2 cellular contexts compared by ENCODE assay signal in the genomic region with DNA sequence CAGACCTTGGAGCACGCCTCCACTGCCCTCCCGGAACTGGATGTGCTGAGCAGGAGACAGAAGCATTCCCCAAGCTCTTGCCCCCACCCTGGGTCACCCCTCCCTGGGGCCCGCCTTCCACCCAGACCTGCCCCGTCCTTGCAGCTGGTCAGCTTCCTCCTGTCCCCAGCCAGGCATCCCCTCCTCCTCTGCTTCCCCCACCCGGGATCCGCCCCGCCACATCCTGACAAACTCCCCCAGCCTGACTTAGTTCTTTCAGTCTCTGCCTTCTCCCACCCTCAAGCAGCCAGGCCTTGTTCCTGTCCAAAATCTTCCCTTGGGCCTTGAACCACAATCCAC.
TF ChIP-seq lines count a peak whose summit lies in the region.

No MANE protein-coding gene starts in this region.

TF ChIP-seq in A549, 52 proteins besides CTCF, POLR2A, EP300 and RAD21:
- TF ChIP-seq CHD4 (IDR thresholded peaks at IDR 0.05; ENCODE audit: borderline replicate concordance) (no peak), CHD2 (IDR thresholded peaks at IDR 0.05; ENCODE audit: low read length, partially characterized antibody) (no peak), KDM5A (IDR thresholded peaks at IDR 0.05) (no peak), RARB (CRISPR knock-in tag; IDR thresholded peaks at IDR 0.05) (no peak), SREBF2 (IDR thresholded peaks at IDR 0.05) (no peak), EHF (CRISPR knock-in tag; IDR thresholded peaks at IDR 0.05) (no peak), HDAC2 (IDR thresholded peaks at IDR 0.05) (no peak)
- TF ChIP-seq, protein P1, sequence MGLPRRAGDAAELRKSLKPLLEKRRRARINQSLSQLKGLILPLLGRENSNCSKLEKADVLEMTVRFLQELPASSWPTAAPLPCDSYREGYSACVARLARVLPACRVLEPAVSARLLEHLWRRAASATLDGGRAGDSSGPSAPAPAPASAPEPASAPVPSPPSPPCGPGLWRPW (IDR thresholded peaks at IDR 0.05), result no peak
- TF ChIP-seq, protein P2, sequence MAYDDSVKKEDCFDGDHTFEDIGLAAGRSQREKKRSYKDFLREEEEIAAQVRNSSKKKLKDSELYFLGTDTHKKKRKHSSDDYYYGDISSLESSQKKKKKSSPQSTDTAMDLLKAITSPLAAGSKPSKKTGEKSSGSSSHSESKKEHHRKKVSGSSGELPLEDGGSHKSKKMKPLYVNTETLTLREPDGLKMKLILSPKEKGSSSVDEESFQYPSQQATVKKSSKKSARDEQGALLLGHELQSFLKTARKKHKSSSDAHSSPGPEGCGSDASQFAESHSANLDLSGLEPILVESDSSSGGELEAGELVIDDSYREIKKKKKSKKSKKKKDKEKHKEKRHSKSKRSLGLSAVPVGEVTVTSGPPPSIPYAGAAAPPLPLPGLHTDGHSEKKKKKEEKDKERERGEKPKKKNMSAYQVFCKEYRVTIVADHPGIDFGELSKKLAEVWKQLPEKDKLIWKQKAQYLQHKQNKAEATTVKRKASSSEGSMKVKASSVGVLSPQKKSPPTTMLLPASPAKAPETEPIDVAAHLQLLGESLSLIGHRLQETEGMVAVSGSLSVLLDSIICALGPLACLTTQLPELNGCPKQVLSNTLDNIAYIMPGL (CRISPR knock-in tag; IDR thresholded peaks at IDR 0.05; ENCODE audit: borderline replicate concordance), result no peak

TF ChIP-seq in HepG2, 621 proteins besides CTCF, POLR2A, EP300 and RAD21 (continues in another document):
- TF ChIP-seq, protein P3, sequence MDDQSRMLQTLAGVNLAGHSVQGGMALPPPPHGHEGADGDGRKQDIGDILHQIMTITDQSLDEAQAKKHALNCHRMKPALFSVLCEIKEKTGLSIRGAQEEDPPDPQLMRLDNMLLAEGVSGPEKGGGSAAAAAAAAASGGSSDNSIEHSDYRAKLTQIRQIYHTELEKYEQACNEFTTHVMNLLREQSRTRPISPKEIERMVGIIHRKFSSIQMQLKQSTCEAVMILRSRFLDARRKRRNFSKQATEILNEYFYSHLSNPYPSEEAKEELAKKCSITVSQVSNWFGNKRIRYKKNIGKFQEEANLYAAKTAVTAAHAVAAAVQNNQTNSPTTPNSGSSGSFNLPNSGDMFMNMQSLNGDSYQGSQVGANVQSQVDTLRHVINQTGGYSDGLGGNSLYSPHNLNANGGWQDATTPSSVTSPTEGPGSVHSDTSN (CRISPR knock-in tag; IDR thresholded peaks at IDR 0.05; ENCODE audit: borderline replicate concordance), result no peak
- TF ChIP-seq, protein P4, sequence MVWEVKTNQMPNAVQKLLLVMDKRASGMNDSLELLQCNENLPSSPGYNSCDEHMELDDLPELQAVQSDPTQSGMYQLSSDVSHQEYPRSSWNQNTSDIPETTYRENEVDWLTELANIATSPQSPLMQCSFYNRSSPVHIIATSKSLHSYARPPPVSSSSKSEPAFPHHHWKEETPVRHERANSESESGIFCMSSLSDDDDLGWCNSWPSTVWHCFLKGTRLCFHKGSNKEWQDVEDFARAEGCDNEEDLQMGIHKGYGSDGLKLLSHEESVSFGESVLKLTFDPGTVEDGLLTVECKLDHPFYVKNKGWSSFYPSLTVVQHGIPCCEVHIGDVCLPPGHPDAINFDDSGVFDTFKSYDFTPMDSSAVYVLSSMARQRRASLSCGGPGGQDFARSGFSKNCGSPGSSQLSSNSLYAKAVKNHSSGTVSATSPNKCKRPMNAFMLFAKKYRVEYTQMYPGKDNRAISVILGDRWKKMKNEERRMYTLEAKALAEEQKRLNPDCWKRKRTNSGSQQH (CRISPR knock-in tag; IDR thresholded peaks at IDR 0.05; ENCODE audit: low read depth), result no peak
- TF ChIP-seq ZMAT3 (CRISPR knock-in tag; conservative IDR thresholded peaks at IDR 0.05) (no peak), ZNF746 (CRISPR knock-in tag; IDR thresholded peaks at IDR 0.05) (0 out of 2 replicates have a peak, but pooled peaks have one; percentile 39), KDM5B (CRISPR knock-in tag; IDR thresholded peaks at IDR 0.05; ENCODE audit: borderline replicate concordance) (peak; percentile 39; the same call in 1 of the 2 replicates), GABPA (IDR thresholded peaks at IDR 0.05; ENCODE audit: low read depth, low read length) (no peak), GABPA (CRISPR knock-in tag; IDR thresholded peaks at IDR 0.05; ENCODE audit: low read depth) (peak; percentile 35; the same call in 1 of the 2 replicates), SAP130 (CRISPR knock-in tag; IDR thresholded peaks at IDR 0.05; ENCODE audit: low read depth) (peak; percentile 80; the same call in 1 of the 2 replicates), KLF6 (CRISPR knock-in tag; IDR thresholded peaks at IDR 0.05) (no peak), PHF21A (CRISPR knock-in tag; IDR thresholded peaks at IDR 0.05) (peak; percentile 21; the same call in 1 of the 2 replicates), SYNCRIP (IDR thresholded peaks at IDR 0.05; ENCODE audit: insufficient read depth, low read depth, low read length) (no peak), NFRKB (IDR thresholded peaks at IDR 0.05) (no peak), ADNP (CRISPR knock-in tag; IDR thresholded peaks at IDR 0.05) (no peak), NFE2 (CRISPR knock-in tag; IDR thresholded peaks at IDR 0.05) (no peak), TMF1 (CRISPR knock-in tag; IDR thresholded peaks at IDR 0.05; ENCODE audit: low read depth) (no peak), ZNF331 (CRISPR knock-in tag; IDR thresholded peaks at IDR 0.05) (0 out of 2 replicates have a peak, but pooled peaks have one; percentile 26), POLR2AphosphoS5 (IDR thresholded peaks at IDR 0.05; ENCODE audit: low read depth, low read length) (0 out of 2 replicates have a peak, but pooled peaks have one; percentile 24), DMAP1 (CRISPR knock-in tag; IDR thresholded peaks at IDR 0.05) (no peak), TEAD3 (CRISPR knock-in tag; optimal IDR thresholded peaks at IDR 0.05; ENCODE audit: borderline replicate concordance) (peak; percentile 36), SMC3 (IDR thresholded peaks at IDR 0.05; ENCODE audit: low read length) (no peak), ZNF788 (CRISPR knock-in tag; IDR thresholded peaks at IDR 0.05; ENCODE audit: borderline replicate concordance) (0 out of 2 replicates have a peak, but pooled peaks have one; percentile 14), ZNF143 (CRISPR knock-in tag; IDR thresholded peaks at IDR 0.05) (no peak), ZNF496 (CRISPR knock-in tag; IDR thresholded peaks at IDR 0.05; ENCODE audit: insufficient replicate concordance) (no peak), SMAD9 (CRISPR knock-in tag; IDR thresholded peaks at IDR 0.05) (no peak), ZNF343 (CRISPR knock-in tag; IDR thresholded peaks at IDR 0.05) (no peak), RNF2 (conservative IDR thresholded peaks at IDR 0.05; ENCODE audit: low read depth) (no peak), KDM5A (IDR thresholded peaks at IDR 0.05; ENCODE audit: borderline replicate concordance, low read length) (no peak), KDM3A (CRISPR knock-in tag; IDR thresholded peaks at IDR 0.05; ENCODE audit: low read depth) (no peak), THYN1 (CRISPR knock-in tag; IDR thresholded peaks at IDR 0.05; ENCODE audit: borderline replicate concordance, low read depth) (no peak), RARA (CRISPR knock-in tag; IDR thresholded peaks at IDR 0.05) (peak; percentile 26; the same call in 1 of the 2 replicates), POLR2G (IDR thresholded peaks at IDR 0.05; ENCODE audit: low read depth, low read length) (no peak), TGIF2 (CRISPR knock-in tag; IDR thresholded peaks at IDR 0.05) (no peak), ZNF550 (CRISPR knock-in tag; IDR thresholded peaks at IDR 0.05; ENCODE audit: borderline replicate concordance) (no peak), ZSCAN20 (CRISPR knock-in tag; IDR thresholded peaks at IDR 0.05; ENCODE audit: borderline replicate concordance) (no peak), ZNF605 (CRISPR knock-in tag; IDR thresholded peaks at IDR 0.05) (no peak), FOXP1 (IDR thresholded peaks at IDR 0.05) (no peak), FOXP1 (CRISPR knock-in tag; IDR thresholded peaks at IDR 0.05) (no peak)
- TF ChIP-seq, protein P5, sequence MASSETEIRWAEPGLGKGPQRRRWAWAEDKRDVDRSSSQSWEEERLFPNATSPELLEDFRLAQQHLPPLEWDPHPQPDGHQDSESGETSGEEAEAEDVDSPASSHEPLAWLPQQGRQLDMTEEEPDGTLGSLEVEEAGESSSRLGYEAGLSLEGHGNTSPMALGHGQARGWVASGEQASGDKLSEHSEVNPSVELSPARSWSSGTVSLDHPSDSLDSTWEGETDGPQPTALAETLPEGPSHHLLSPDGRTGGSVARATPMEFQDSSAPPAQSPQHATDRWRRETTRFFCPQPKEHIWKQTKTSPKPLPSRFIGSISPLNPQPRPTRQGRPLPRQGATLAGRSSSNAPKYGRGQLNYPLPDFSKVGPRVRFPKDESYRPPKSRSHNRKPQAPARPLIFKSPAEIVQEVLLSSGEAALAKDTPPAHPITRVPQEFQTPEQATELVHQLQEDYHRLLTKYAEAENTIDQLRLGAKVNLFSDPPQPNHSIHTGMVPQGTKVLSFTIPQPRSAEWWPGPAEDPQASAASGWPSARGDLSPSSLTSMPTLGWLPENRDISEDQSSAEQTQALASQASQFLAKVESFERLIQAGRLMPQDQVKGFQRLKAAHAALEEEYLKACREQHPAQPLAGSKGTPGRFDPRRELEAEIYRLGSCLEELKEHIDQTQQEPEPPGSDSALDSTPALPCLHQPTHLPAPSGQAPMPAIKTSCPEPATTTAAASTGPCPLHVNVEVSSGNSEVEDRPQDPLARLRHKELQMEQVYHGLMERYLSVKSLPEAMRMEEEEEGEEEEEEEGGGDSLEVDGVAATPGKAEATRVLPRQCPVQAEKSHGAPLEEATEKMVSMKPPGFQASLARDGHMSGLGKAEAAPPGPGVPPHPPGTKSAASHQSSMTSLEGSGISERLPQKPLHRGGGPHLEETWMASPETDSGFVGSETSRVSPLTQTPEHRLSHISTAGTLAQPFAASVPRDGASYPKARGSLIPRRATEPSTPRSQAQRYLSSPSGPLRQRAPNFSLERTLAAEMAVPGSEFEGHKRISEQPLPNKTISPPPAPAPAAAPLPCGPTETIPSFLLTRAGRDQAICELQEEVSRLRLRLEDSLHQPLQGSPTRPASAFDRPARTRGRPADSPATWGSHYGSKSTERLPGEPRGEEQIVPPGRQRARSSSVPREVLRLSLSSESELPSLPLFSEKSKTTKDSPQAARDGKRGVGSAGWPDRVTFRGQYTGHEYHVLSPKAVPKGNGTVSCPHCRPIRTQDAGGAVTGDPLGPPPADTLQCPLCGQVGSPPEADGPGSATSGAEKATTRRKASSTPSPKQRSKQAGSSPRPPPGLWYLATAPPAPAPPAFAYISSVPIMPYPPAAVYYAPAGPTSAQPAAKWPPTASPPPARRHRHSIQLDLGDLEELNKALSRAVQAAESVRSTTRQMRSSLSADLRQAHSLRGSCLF (CRISPR knock-in tag; IDR thresholded peaks at IDR 0.05; ENCODE audit: borderline replicate concordance), result no peak
- TF ChIP-seq, protein P6, sequence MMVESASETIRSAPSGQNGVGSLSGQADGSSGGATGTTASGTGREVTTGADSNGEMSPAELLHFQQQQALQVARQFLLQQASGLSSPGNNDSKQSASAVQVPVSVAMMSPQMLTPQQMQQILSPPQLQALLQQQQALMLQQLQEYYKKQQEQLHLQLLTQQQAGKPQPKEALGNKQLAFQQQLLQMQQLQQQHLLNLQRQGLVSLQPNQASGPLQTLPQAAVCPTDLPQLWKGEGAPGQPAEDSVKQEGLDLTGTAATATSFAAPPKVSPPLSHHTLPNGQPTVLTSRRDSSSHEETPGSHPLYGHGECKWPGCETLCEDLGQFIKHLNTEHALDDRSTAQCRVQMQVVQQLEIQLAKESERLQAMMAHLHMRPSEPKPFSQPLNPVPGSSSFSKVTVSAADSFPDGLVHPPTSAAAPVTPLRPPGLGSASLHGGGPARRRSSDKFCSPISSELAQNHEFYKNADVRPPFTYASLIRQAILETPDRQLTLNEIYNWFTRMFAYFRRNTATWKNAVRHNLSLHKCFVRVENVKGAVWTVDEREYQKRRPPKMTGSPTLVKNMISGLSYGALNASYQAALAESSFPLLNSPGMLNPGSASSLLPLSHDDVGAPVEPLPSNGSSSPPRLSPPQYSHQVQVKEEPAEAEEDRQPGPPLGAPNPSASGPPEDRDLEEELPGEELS (CRISPR knock-in tag; IDR thresholded peaks at IDR 0.05), result no peak
- TF ChIP-seq, protein P7, sequence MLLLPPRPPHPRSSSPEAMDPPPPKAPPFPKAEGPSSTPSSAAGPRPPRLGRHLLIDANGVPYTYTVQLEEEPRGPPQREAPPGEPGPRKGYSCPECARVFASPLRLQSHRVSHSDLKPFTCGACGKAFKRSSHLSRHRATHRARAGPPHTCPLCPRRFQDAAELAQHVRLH (CRISPR knock-in tag; IDR thresholded peaks at IDR 0.05; ENCODE audit: borderline replicate concordance, low read depth), result 0 out of 2 replicates have a peak, but pooled peaks have one; percentile 28
- TF ChIP-seq, protein P8, sequence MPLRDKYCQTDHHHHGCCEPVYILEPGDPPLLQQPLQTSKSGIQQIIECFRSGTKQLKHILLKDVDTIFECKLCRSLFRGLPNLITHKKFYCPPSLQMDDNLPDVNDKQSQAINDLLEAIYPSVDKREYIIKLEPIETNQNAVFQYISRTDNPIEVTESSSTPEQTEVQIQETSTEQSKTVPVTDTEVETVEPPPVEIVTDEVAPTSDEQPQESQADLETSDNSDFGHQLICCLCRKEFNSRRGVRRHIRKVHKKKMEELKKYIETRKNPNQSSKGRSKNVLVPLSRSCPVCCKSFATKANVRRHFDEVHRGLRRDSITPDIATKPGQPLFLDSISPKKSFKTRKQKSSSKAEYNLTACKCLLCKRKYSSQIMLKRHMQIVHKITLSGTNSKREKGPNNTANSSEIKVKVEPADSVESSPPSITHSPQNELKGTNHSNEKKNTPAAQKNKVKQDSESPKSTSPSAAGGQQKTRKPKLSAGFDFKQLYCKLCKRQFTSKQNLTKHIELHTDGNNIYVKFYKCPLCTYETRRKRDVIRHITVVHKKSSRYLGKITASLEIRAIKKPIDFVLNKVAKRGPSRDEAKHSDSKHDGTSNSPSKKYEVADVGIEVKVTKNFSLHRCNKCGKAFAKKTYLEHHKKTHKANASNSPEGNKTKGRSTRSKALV (CRISPR knock-in tag; IDR thresholded peaks at IDR 0.05), result no peak
- TF ChIP-seq, protein P9, sequence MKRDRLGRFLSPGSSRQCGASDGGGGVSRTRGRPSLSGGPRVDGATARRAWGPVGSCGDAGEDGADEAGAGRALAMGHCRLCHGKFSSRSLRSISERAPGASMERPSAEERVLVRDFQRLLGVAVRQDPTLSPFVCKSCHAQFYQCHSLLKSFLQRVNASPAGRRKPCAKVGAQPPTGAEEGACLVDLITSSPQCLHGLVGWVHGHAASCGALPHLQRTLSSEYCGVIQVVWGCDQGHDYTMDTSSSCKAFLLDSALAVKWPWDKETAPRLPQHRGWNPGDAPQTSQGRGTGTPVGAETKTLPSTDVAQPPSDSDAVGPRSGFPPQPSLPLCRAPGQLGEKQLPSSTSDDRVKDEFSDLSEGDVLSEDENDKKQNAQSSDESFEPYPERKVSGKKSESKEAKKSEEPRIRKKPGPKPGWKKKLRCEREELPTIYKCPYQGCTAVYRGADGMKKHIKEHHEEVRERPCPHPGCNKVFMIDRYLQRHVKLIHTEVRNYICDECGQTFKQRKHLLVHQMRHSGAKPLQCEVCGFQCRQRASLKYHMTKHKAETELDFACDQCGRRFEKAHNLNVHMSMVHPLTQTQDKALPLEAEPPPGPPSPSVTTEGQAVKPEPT (CRISPR knock-in tag; IDR thresholded peaks at IDR 0.05; ENCODE audit: low read depth), result no peak
